Comparison of ENCODE assay signal across 9 cellular contexts in the genomic region with DNA sequence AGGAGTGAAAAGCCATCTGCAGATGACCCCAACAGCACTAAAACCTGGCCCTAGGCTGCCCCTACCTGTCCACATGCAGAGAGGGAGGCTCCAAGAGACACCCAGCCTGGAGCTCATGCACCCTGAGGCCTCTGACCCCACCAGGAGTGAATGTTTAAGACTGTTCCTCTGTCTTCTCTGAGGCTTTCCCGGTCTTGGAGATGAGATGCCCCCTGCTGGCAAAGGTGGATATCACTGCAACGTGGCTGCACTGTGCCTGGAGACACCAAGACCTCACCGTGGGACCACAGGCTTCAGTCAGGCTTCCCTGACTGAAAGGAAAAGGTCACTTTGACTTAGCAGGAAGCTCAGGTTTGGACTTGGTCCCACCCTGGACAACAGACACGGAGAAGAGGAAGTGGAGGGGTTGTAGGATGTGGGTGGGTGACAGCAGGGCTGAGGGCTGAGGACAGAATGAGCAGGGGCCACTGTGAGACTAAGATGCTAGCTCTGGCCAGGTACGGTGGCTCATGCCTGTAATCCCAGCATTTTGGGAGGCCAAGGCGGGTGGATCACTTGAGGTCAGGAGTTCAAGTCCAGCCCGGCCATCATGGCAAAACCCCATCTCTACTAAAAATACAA. TPM values are rescaled to one million over a fixed set of nuclear protein-coding genes. Genes with fewer than 3 reads are reported as not detected.
DNase-seq lines count a peak whose midpoint lies in the region; ATAC-seq and TF ChIP-seq lines count a peak whose summit lies in the region.
"Not testable (repeated sequence)": the region's sequence is repeated elsewhere in the genome, so short reads cannot be mapped to it uniquely, and the experiment has no call there.
"Had no signal": no experiment of that assay in that cellular context is flagged by ENCODE, and none has a peak within 500 bp of the region (broad histone marks: within the 10 kb centered on the region; RNA-seq: fewer than 3 reads in every experiment).

No MANE protein-coding gene starts in this region.

- H3K4me3 Mint-ChIP-seq in activated CD8-positive, alpha-beta T cell treated with anti-CD3 and anti-CD28 coated beads, Interleukin-2, amount 10 ng/mL, durations not matched to agents 7 days and 5 days: not testable (repeated sequence)

- POLR2A ChIA-PET in activated CD8-positive, alpha-beta T cell treated with anti-CD3 and anti-CD28 coated beads, Interleukin-2, amount 10 ng/mL, durations not matched to agents 7 days and 5 days (lab: Charles Lee): interaction anchor here (0.6 kb wide), 1 partner anchor 10 kb away, joined by 3 read pairs; no protein-coding TSS in a partner anchor

- H3K27ac ChIP-seq in OCI-LY1 (ENCODE audit: low read depth, low read length, poor library complexity, severe bottlenecking): not testable (repeated sequence)

- H3K27me3 Mint-ChIP-seq in activated CD8-positive, alpha-beta T cell treated with anti-CD3 and anti-CD28 coated beads, Interleukin-2, amount 10 ng/mL, durations not matched to agents 7 days and 5 days (ENCODE audit: low read depth): not testable (repeated sequence)

- peak overlapping the region; percentile 73 for H3K27ac Mint-ChIP-seq in activated CD8-positive, alpha-beta T cell treated with anti-CD3 and anti-CD28 coated beads, Interleukin-2, amount 10 ng/mL, durations not matched to agents 7 days and 5 days

- CTCF ChIA-PET in activated CD8-positive, alpha-beta T cell treated with anti-CD3 and anti-CD28 coated beads, Interleukin-2, amount 10 ng/mL, durations not matched to agents 7 days and 5 days (lab: Charles Lee): interaction anchor here (0.6 to 1.4 kb wide), 5 partner anchors 9 to 492 kb away, joined by 3 to 8 read pairs (median 3); no protein-coding TSS in a partner anchor

- H3K9ac ChIP-seq in OCI-LY1 (ENCODE audit: low read length): not testable (repeated sequence)

- H3K9me2 ChIP-seq in OCI-LY1 (ENCODE audit: low read depth, low read length): not testable (repeated sequence)

- peaks cover 19% of the 10 kb centered on the region for H3K4me1 Mint-ChIP-seq in activated CD8-positive, alpha-beta T cell treated with anti-CD3 and anti-CD28 coated beads, Interleukin-2, amount 10 ng/mL, durations not matched to agents 7 days and 5 days (ENCODE audit: low read depth)

- H2AFZ ChIP-seq in OCI-LY1 (ENCODE audit: low read length): not testable (repeated sequence)

- not testable (repeated sequence) for H3K36me3 ChIP-seq in OCI-LY1 (ENCODE audit: insufficient read depth, low read length)

- not testable (repeated sequence) for H3K9me3 Mint-ChIP-seq in activated CD8-positive, alpha-beta T cell treated with anti-CD3 and anti-CD28 coated beads, Interleukin-2, amount 10 ng/mL, durations not matched to agents 7 days and 5 days (ENCODE audit: insufficient read depth)

- H3K4me1 ChIP-seq in OCI-LY1 (ENCODE audit: insufficient read depth, low read length, severe bottlenecking): peaks cover 13% of the 10 kb centered on the region

- peak; percentile 54 for DNase-seq in CMK (ENCODE audit: low read depth)
- peak; percentile 69 for DNase-seq in activated CD8-positive, alpha-beta T cell treated with anti-CD3 and anti-CD28 coated beads, Interleukin-2, amount 10 ng/mL, durations not matched to agents 7 days and 5 days
- peak; percentile 62 for DNase-seq in ecto neural progenitor cell (ENCODE audit: low spot score)
- DNase-seq in lower leg skin (ENCODE audit: low spot score in 2 of 2): peak; percentile 24 to 87
- DNase-seq in stimulated activated CD4-positive, alpha-beta T cell treated with anti-CD3 and anti-CD28 coated beads, TNF-alpha, amount 100 ng/mL, for 24 hours (ENCODE audit: low read depth in 3 of 3): peak in 2 of 3 experiments; percentile 34 to 52

- not testable (repeated sequence) for H3K4me3 ChIP-seq in OCI-LY1 (ENCODE audit: low read depth, low read length, poor library complexity, severe bottlenecking); lower leg skin (ENCODE audit: low read depth, poor library complexity, severe bottlenecking)

- not testable (repeated sequence) for H3K27me3 ChIP-seq in OCI-LY1 (ENCODE audit: insufficient read depth, low read length)

- ATAC-seq in GM19438 (IDR thresholded peaks at IDR 0.05; ENCODE audit: low read depth, unreplicated experiment) (peak; percentile 88), HG03439 (IDR thresholded peaks at IDR 0.05; ENCODE audit: unreplicated experiment) (peak; percentile 67)
- ATAC-seq in activated CD8-positive, alpha-beta T cell treated with anti-CD3 and anti-CD28 coated beads, Interleukin-2, amount 10 ng/mL, durations not matched to agents 7 days and 5 days: peak; percentile 88

- not testable (repeated sequence) for H3K36me3 Mint-ChIP-seq in activated CD8-positive, alpha-beta T cell treated with anti-CD3 and anti-CD28 coated beads, Interleukin-2, amount 10 ng/mL, durations not matched to agents 7 days and 5 days (ENCODE audit: low read depth)

- intact Hi-C loops in lower leg skin (cut with DNase I; ENCODE audit: low total_unique reads): not testable (repeated sequence)

- not testable (repeated sequence) for H3K9me3 ChIP-seq in OCI-LY1 (ENCODE audit: low read length)

- H3K4me2 ChIP-seq in OCI-LY1 (ENCODE audit: low read length): not testable (repeated sequence)

- 38% methylated on average over 7 of the region's 7 CpGs for WGBS in lower leg skin, 2 donors

- H3F3A ChIP-seq in OCI-LY1 (ENCODE audit: insufficient read depth, low read length): not testable (repeated sequence)

- TF ChIP-seq POLR2A in lower leg skin (IDR thresholded peaks at IDR 0.05): not testable (repeated sequence)

- peak; percentile 55 for TF ChIP-seq CTCF in OCI-LY1 (IDR thresholded peaks at IDR 0.05; ENCODE audit: low read length)
- not testable (repeated sequence) for TF ChIP-seq CTCF in lower leg skin (IDR thresholded peaks at IDR 0.05)

- not testable (repeated sequence) for H4K20me1 ChIP-seq in OCI-LY1 (ENCODE audit: insufficient read depth, low read length)

- H3K79me2 ChIP-seq in OCI-LY1 (ENCODE audit: insufficient read depth, low read length): not testable (repeated sequence)

RNA-seq across cellular contexts. Expression of gene FAM156A, which starts 31.8 kb away (rescaled TPM):
- 10 to 100 TPM; 19.3 to 19.7 TPM for total RNA-seq in activated CD8-positive, alpha-beta T cell treated with anti-CD3 and anti-CD28 coated beads, Interleukin-2, amount 10 ng/mL, durations not matched to agents 7 days and 5 days
- 10 to 100 TPM; 12.7 to 19.1 (median 16.5) TPM for total RNA-seq in lower leg skin

RNA-seq across cellular contexts. Expression of gene GPR173, which starts 58.5 kb away (rescaled TPM):
- total RNA-seq in activated CD8-positive, alpha-beta T cell treated with anti-CD3 and anti-CD28 coated beads, Interleukin-2, amount 10 ng/mL, durations not matched to agents 7 days and 5 days: not detected
- total RNA-seq in lower leg skin: under 1 TPM; 0.23 to 0.88 (median 0.49) TPM
- total RNA-seq: T-helper 2 cell treated with Interferon-gamma antibody and Interleukin-4, amounts not matched to agents 100 ng/mL and 5 ng/mL, for 36 hours had no signal
